Comparison of ENCODE assay signal across 11 cellular contexts in genomic region chr2:42905341-42906114, GRCh38.
DNase-seq lines count a peak whose midpoint lies in the region; ATAC-seq and TF ChIP-seq lines count a peak whose summit lies in the region.
"Had no signal": no experiment of that assay in that cellular context is flagged by ENCODE, and none has a peak within 500 bp of the region (broad histone marks: within the 10 kb centered on the region; RNA-seq: fewer than 3 reads in every experiment).

No MANE protein-coding gene starts in this region.

- H3K9me3 ChIP-seq in suprapubic skin (no peaks in the 10 kb centered on the region), Karpas-422 (ENCODE audit: low read length) (no peaks in the 10 kb centered on the region)

- no peak overlapping the region for H3K4me2 ChIP-seq in Karpas-422 (ENCODE audit: low read depth, low read length, poor library complexity, severe bottlenecking)

- H3K79me2 ChIP-seq in Karpas-422 (ENCODE audit: low read length): no peaks in the 10 kb centered on the region

- 51% methylated on average over 22 of the region's 25 CpGs for WGBS in suprapubic skin

- peaks cover 2% of the 10 kb centered on the region; the same call in 1 of the 2 replicates for H3K27me3 Mint-ChIP-seq in HFFc6 (ENCODE audit: insufficient read depth)
- peaks cover 36 to 73% of the 10 kb centered on the region in 2 donors for H3K27me3 Mint-ChIP-seq in effector memory CD8-positive, alpha-beta T cell
- H3K27me3 Mint-ChIP-seq: activated naive CD8-positive, alpha-beta T cell had no signal

- no peak for TF ChIP-seq EP300 in suprapubic skin (IDR thresholded peaks at IDR 0.05)

- ATAC-seq in effector memory CD8-positive, alpha-beta T cell (replicated peaks): no peak

- H3K36me3 Mint-ChIP-seq in HFFc6 (ENCODE audit: low read depth): no peaks in the 10 kb centered on the region
- H3K36me3 Mint-ChIP-seq in effector memory CD8-positive, alpha-beta T cell (ENCODE audit: insufficient read depth): no peaks in the 10 kb centered on the region
- H3K36me3 Mint-ChIP-seq: activated naive CD8-positive, alpha-beta T cell had no signal

- TF ChIP-seq POLR2A in suprapubic skin (IDR thresholded peaks at IDR 0.05): no peak

- H3K4me3 ChIP-seq in cardiac fibroblast (replicated peaks in 1 of 2; ENCODE audit: low read depth in 2 of 2, low read length in 2 of 2): no peak overlapping the region
- H3K4me3 ChIP-seq in suprapubic skin: no peak overlapping the region
- H3K4me3 ChIP-seq in Karpas-422 (ENCODE audit: low read length): no peak overlapping the region

- H3K4me1 ChIP-seq in suprapubic skin (peaks cover 59% of the 10 kb centered on the region), Karpas-422 (ENCODE audit: low read length) (no peaks in the 10 kb centered on the region)

- H3K9ac ChIP-seq in Karpas-422 (ENCODE audit: low read length): no peak overlapping the region

- H2AFZ ChIP-seq in Karpas-422 (ENCODE audit: low read length): no peak overlapping the region

- H3K4me3 Mint-ChIP-seq in HFFc6: no peak overlapping the region
- no peak overlapping the region for H3K4me3 Mint-ChIP-seq in effector memory CD8-positive, alpha-beta T cell
- H3K4me3 Mint-ChIP-seq: activated naive CD8-positive, alpha-beta T cell; T-helper 1 cell treated with Interleukin-12 subunit alpha and Interleukin-12 subunit beta and Interleukin-4 antibody, amounts not matched to agents 30 μg/mL and 1 μg/mL, for 36 hours had no signal

- H3K9me2 ChIP-seq in Karpas-422 (replicated peaks; ENCODE audit: insufficient read depth, low read length): no peaks in the 10 kb centered on the region

- TF ChIP-seq CTCF in HFFc6 (IDR thresholded peaks at IDR 0.05) (no peak), cardiac fibroblast (IDR thresholded peaks at IDR 0.05; ENCODE audit: low read depth, low read length) (peak; percentile 5), suprapubic skin (IDR thresholded peaks at IDR 0.05) (peak; percentile 26 to 37)

- H4K20me1 ChIP-seq in Karpas-422 (ENCODE audit: insufficient read depth, low read depth, low read length): no peaks in the 10 kb centered on the region

- H3K27ac Mint-ChIP-seq in HFFc6: peak overlapping the region; percentile 93; the same call in 1 of the 2 replicates
- no peak overlapping the region for H3K27ac Mint-ChIP-seq in effector memory CD8-positive, alpha-beta T cell
- H3K27ac Mint-ChIP-seq: activated naive CD8-positive, alpha-beta T cell; T-helper 1 cell treated with Interleukin-12 subunit alpha and Interleukin-12 subunit beta and Interleukin-4 antibody, amounts not matched to agents 30 μg/mL and 1 μg/mL, for 36 hours had no signal

- H3K27me3 ChIP-seq in suprapubic skin (no peaks in the 10 kb centered on the region), Karpas-422 (ENCODE audit: low read length) (no peaks in the 10 kb centered on the region)

- DNase-seq in HFFc6 (no peak), cardiac fibroblast (ENCODE audit: low read depth in 2 of 2) (peak in 1 of 2 donors; percentile 61), kidney tubule cell (ENCODE audit: low spot score) (peak; percentile 56), suprapubic skin (ENCODE audit: low spot score in 2 of 2) (peak in 1 of 2 donors; percentile 71), COR-L47 (lab: John Stamatoyannopoulos, UW) (no peak), Karpas-422 (no peak), NCI-H2227 treated with DMSO at 0.1 percent for 48 hours (lab: John Stamatoyannopoulos, UW) (no peak)
- no peak for DNase-seq in effector memory CD8-positive, alpha-beta T cell
- DNase-seq: stimulated activated CD4-positive, alpha-beta T cell treated with anti-CD3 and anti-CD28 coated beads, Interleukin-4, amount 100 ng/mL, for 24 hours had no signal

- peaks cover 56% of the 10 kb centered on the region for H3K4me1 Mint-ChIP-seq in HFFc6 (ENCODE audit: low read depth)
- no peaks in the 10 kb centered on the region for H3K4me1 Mint-ChIP-seq in effector memory CD8-positive, alpha-beta T cell (ENCODE audit: low read depth in 2 of 2)

- H3K36me3 ChIP-seq in suprapubic skin: no peaks in the 10 kb centered on the region
- H3K36me3 ChIP-seq in Karpas-422 (ENCODE audit: insufficient read depth, low read length): no peaks in the 10 kb centered on the region

- H3K27ac ChIP-seq in suprapubic skin (peak overlapping the region; percentile 81), Karpas-422 (ENCODE audit: low read length) (no peak overlapping the region)

- H3K9me3 Mint-ChIP-seq in HFFc6: no peaks in the 10 kb centered on the region
- no peaks in the 10 kb centered on the region for H3K9me3 Mint-ChIP-seq in effector memory CD8-positive, alpha-beta T cell
- H3K9me3 Mint-ChIP-seq: T-helper 1 cell treated with Interleukin-12 subunit alpha and Interleukin-12 subunit beta and Interleukin-4 antibody, amounts not matched to agents 30 μg/mL and 1 μg/mL, for 36 hours had no signal
